1 cellular context compared by ENCODE assay signal in the genomic region with DNA sequence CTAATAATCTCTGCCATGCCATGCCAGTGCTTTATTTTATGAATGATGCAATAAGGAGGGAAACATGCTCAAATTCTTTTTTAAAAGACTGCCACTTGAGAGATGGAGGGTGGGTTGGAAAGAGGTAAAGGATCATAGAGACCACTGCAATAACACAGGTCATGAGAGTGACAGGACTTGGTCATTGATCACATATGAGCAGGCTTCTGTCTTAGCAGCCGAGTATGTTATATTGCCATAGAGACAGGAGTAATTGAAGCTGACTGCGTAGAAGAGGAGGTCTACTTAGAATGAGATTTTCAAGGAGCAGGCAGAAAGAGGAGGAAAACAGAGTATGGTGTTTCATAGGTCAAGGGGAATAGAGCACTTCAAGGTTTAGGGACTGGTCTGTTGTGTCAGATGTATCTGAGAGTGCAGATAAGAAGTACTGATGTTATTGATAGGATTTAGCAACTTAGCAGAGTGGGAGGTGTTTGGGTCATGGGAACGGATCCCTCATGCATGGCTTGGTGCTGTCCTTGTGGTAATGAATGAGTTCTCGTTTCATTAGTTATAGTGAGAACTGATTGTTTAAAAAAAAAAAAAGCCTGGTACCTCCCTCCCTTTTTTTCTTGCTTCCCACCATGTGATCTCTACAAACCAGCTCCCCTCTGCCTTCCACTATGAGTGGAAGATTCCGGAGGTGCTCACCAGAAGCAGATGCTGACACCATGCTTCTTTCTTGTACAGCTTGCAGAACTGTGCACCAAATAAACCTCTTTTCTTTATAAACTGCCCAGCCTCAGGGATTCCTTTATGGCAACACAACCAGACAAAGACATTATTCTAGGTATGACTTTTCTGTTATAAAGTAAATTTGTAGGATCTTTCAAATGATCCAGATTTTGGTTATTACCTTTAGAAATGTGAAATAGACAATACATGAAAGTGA.
TF ChIP-seq lines count a peak whose summit lies in the region.

No MANE protein-coding gene starts in this region.

TF ChIP-seq in H1, 55 proteins besides CTCF, POLR2A, EP300 and RAD21:
- TF ChIP-seq TBP (IDR thresholded peaks at IDR 0.05; ENCODE audit: low read depth, low read length) (no peak), POLR2AphosphoS5 (IDR thresholded peaks at IDR 0.05; ENCODE audit: low read depth, low read length) (peak; percentile 85), YY1 (IDR thresholded peaks at IDR 0.05; ENCODE audit: low read depth, low read length) (no peak), JUND (IDR thresholded peaks at IDR 0.05; ENCODE audit: low read length) (no peak), SP1 (IDR thresholded peaks at IDR 0.05; ENCODE audit: low read depth, low read length) (no peak), MAFK (IDR thresholded peaks at IDR 0.05; ENCODE audit: low read depth, low read length) (no peak)
- TF ChIP-seq, protein P1, sequence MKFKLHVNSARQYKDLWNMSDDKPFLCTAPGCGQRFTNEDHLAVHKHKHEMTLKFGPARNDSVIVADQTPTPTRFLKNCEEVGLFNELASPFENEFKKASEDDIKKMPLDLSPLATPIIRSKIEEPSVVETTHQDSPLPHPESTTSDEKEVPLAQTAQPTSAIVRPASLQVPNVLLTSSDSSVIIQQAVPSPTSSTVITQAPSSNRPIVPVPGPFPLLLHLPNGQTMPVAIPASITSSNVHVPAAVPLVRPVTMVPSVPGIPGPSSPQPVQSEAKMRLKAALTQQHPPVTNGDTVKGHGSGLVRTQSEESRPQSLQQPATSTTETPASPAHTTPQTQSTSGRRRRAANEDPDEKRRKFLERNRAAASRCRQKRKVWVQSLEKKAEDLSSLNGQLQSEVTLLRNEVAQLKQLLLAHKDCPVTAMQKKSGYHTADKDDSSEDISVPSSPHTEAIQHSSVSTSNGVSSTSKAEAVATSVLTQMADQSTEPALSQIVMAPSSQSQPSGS (IDR thresholded peaks at IDR 0.05; ENCODE audit: low read length), result no peak
TF ChIP-seq in H1: peak in this region for 1.
